In the genomic region with DNA sequence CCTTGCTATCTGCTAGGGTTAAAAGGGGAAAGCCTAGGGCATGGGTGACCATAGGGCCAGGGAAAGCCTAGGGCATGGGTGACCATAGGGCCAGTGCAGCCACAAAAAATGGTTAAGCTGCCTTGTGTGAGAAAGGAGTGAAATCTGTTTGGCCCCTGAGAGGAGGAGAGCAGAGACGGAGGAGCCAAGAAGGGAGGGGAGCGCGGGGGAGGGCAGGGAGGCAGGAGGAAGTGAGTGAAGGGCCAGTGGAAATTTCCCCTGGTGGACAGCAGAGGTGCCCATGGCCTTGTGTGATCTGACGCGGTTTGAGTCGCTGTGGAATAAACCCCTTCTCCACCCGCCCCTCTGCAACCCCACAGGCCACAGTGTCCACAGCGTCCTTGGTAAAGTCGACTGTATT, we compare ENCODE assay signal across 21 cellular contexts. TPM values are rescaled to one million over a fixed set of nuclear protein-coding genes. Genes with fewer than 3 reads are reported as not detected.
"Had no signal": no experiment of that assay in that cellular context is flagged by ENCODE, and none has a peak within 500 bp of the region (broad histone marks: within the 10 kb centered on the region; RNA-seq: fewer than 3 reads in every experiment).

No MANE protein-coding gene starts in this region.

- DNase-seq: effector memory CD4-positive, alpha-beta T cell; gastrocnemius medialis; heart right ventricle; kidney glomerular epithelial cell; mesendoderm; naive B cell; nephron progenitor cell; small intestine; stimulated activated CD4-positive, alpha-beta T cell treated with anti-CD3 and anti-CD28 coated beads, Interleukin-12 subunit alpha, Interleukin-12 subunit beta, amount 100 ng/mL, for 4 hours; stimulated activated naive CD4-positive, alpha-beta T cell treated with Interleukin-2 at 50 U/mL for 16 hours; thyroid gland; uterus had no signal

- H3K36me3 Mint-ChIP-seq: naive B cell, type B pancreatic cell had no signal

- H3K4me3 ChIP-seq: esophagus muscularis mucosa, gastrocnemius medialis, heart right ventricle, suprapubic skin, thyroid gland, uterus had no signal

- H3K36me3 ChIP-seq: esophagus muscularis mucosa, gastrocnemius medialis, heart right ventricle, neutrophil, suprapubic skin, thyroid gland, uterus had no signal

- H3K4me3 Mint-ChIP-seq: naive B cell, type B pancreatic cell had no signal

- H3K27ac Mint-ChIP-seq: type B pancreatic cell had no signal

- ATAC-seq: gastrocnemius medialis, heart right ventricle had no signal

- H3K27me3 ChIP-seq: thyroid gland, uterus had no signal

- H3K27ac ChIP-seq: esophagus muscularis mucosa, gastrocnemius medialis, heart right ventricle, neutrophil, suprapubic skin, thyroid gland, uterus had no signal

- H3K9me3 ChIP-seq: esophagus muscularis mucosa, gastrocnemius medialis, heart right ventricle, neutrophil, suprapubic skin, thyroid gland, uterus had no signal

- H3K9me3 Mint-ChIP-seq: naive B cell, nephron progenitor cell, type B pancreatic cell had no signal

RNA-seq across cellular contexts. Expression of a gene that starts 0.6 kb away (rescaled TPM):
- total RNA-seq: fibroblast of villous mesenchyme, gastrocnemius medialis, heart right ventricle, liver, lung microvascular endothelial cell, osteoblast, pulmonary artery endothelial cell, suprapubic skin, thyroid gland had no signal

RNA-seq across cellular contexts. Expression of a gene that starts 10.4 kb away (rescaled TPM):
- total RNA-seq: fibroblast of villous mesenchyme, gastrocnemius medialis, liver, lung microvascular endothelial cell, osteoblast had no signal
- polyA plus RNA-seq: liver had no signal

RNA-seq across cellular contexts. Expression of a gene that starts 21.6 kb away (rescaled TPM):
- total RNA-seq: esophagus muscularis mucosa, fibroblast of villous mesenchyme, gastrocnemius medialis, heart right ventricle, liver, lung microvascular endothelial cell, osteoblast, pulmonary artery endothelial cell, uterus had no signal
- polyA plus RNA-seq: liver, small intestine had no signal
